In the genomic region with DNA sequence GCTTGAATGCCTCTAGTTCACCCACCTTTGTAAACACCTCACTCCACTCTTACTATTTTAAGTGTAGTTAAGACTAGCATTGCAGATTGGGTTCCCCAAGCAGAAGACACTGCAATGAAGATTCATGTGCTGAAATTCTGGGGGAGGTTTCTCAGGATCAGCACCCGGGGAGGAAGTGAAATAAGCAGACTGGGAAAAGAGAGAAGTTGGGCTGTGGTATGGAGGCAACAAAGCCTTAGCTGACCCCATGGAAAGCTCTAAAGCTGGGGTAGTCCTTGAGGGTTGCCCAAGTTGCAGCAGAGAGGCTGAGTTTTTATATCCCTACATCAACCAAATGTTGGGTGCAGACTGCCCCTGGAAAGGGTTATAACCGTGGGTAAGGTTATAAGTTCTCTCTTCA, we compare ENCODE assay signal across 1 cellular context.
TF ChIP-seq lines count a peak whose summit lies in the region.

No MANE protein-coding gene starts in this region.

TF ChIP-seq in GM23338, 12 proteins besides CTCF, POLR2A, EP300 and RAD21:
- TF ChIP-seq, protein P1, sequence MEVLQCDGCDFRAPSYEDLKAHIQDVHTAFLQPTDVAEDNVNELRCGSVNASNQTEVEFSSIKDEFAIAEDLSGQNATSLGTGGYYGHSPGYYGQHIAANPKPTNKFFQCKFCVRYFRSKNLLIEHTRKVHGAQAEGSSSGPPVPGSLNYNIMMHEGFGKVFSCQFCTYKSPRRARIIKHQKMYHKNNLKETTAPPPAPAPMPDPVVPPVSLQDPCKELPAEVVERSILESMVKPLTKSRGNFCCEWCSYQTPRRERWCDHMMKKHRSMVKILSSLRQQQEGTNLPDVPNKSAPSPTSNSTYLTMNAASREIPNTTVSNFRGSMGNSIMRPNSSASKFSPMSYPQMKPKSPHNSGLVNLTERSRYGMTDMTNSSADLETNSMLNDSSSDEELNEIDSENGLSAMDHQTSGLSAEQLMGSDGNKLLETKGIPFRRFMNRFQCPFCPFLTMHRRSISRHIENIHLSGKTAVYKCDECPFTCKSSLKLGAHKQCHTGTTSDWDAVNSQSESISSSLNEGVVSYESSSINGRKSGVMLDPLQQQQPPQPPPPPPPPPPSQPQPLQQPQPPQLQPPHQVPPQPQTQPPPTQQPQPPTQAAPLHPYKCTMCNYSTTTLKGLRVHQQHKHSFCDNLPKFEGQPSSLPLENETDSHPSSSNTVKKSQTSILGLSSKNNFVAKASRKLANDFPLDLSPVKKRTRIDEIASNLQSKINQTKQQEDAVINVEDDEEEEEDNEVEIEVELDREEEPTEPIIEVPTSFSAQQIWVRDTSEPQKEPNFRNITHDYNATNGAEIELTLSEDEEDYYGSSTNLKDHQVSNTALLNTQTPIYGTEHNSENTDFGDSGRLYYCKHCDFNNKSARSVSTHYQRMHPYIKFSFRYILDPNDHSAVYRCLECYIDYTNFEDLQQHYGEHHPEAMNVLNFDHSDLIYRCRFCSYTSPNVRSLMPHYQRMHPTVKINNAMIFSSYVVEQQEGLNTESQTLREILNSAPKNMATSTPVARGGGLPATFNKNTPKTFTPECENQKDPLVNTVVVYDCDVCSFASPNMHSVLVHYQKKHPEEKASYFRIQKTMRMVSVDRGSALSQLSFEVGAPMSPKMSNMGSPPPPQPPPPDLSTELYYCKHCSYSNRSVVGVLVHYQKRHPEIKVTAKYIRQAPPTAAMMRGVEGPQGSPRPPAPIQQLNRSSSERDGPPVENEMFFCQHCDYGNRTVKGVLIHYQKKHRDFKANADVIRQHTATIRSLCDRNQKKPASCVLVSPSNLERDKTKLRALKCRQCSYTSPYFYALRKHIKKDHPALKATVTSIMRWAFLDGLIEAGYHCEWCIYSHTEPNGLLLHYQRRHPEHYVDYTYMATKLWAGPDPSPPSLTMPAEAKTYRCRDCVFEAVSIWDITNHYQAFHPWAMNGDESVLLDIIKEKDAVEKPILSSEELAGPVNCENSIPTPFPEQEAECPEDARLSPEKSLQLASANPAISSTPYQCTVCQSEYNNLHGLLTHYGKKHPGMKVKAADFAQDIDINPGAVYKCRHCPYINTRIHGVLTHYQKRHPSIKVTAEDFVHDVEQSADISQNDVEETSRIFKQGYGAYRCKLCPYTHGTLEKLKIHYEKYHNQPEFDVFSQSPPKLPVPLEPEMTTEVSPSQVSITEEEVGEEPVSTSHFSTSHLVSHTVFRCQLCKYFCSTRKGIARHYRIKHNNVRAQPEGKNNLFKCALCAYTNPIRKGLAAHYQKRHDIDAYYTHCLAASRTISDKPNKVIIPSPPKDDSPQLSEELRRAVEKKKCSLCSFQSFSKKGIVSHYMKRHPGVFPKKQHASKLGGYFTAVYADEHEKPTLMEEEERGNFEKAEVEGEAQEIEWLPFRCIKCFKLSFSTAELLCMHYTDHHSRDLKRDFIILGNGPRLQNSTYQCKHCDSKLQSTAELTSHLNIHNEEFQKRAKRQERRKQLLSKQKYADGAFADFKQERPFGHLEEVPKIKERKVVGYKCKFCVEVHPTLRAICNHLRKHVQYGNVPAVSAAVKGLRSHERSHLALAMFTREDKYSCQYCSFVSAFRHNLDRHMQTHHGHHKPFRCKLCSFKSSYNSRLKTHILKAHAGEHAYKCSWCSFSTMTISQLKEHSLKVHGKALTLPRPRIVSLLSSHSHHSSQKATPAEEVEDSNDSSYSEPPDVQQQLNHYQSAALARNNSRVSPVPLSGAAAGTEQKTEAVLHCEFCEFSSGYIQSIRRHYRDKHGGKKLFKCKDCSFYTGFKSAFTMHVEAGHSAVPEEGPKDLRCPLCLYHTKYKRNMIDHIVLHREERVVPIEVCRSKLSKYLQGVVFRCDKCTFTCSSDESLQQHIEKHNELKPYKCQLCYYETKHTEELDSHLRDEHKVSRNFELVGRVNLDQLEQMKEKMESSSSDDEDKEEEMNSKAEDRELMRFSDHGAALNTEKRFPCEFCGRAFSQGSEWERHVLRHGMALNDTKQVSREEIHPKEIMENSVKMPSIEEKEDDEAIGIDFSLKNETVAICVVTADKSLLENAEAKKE (CRISPR knock-in tag; IDR thresholded peaks at IDR 0.05), result no peak
- TF ChIP-seq ZNF114 (CRISPR knock-in tag; IDR thresholded peaks at IDR 0.05) (no peak), EZH2phosphoT487 (IDR thresholded peaks at IDR 0.05; ENCODE audit: unreplicated experiment) (no peak), CREB1 (CRISPR knock-in tag; IDR thresholded peaks at IDR 0.05; ENCODE audit: low read depth) (no peak), ZNF331 (CRISPR knock-in tag; IDR thresholded peaks at IDR 0.05; ENCODE audit: low read depth) (no peak), JUNB (IDR thresholded peaks at IDR 0.05; ENCODE audit: unreplicated experiment) (no peak), EZH2 (IDR thresholded peaks at IDR 0.05; ENCODE audit: low read depth, unreplicated experiment) (no peak), STAT1 (IDR thresholded peaks at IDR 0.05; ENCODE audit: unreplicated experiment) (no peak), NANOG (IDR thresholded peaks at IDR 0.05; ENCODE audit: borderline replicate concordance) (no peak), POLR2AphosphoS5 (IDR thresholded peaks at IDR 0.05; ENCODE audit: low read depth) (no peak)
- TF ChIP-seq, protein P2, sequence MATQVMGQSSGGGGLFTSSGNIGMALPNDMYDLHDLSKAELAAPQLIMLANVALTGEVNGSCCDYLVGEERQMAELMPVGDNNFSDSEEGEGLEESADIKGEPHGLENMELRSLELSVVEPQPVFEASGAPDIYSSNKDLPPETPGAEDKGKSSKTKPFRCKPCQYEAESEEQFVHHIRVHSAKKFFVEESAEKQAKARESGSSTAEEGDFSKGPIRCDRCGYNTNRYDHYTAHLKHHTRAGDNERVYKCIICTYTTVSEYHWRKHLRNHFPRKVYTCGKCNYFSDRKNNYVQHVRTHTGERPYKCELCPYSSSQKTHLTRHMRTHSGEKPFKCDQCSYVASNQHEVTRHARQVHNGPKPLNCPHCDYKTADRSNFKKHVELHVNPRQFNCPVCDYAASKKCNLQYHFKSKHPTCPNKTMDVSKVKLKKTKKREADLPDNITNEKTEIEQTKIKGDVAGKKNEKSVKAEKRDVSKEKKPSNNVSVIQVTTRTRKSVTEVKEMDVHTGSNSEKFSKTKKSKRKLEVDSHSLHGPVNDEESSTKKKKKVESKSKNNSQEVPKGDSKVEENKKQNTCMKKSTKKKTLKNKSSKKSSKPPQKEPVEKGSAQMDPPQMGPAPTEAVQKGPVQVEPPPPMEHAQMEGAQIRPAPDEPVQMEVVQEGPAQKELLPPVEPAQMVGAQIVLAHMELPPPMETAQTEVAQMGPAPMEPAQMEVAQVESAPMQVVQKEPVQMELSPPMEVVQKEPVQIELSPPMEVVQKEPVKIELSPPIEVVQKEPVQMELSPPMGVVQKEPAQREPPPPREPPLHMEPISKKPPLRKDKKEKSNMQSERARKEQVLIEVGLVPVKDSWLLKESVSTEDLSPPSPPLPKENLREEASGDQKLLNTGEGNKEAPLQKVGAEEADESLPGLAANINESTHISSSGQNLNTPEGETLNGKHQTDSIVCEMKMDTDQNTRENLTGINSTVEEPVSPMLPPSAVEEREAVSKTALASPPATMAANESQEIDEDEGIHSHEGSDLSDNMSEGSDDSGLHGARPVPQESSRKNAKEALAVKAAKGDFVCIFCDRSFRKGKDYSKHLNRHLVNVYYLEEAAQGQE (IDR thresholded peaks at IDR 0.05; ENCODE audit: unreplicated experiment), result no peak
- TF ChIP-seq, protein P3, sequence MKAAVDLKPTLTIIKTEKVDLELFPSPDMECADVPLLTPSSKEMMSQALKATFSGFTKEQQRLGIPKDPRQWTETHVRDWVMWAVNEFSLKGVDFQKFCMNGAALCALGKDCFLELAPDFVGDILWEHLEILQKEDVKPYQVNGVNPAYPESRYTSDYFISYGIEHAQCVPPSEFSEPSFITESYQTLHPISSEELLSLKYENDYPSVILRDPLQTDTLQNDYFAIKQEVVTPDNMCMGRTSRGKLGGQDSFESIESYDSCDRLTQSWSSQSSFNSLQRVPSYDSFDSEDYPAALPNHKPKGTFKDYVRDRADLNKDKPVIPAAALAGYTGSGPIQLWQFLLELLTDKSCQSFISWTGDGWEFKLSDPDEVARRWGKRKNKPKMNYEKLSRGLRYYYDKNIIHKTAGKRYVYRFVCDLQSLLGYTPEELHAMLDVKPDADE (IDR thresholded peaks at IDR 0.05), result no peak
